ENCODE assay signal across 8 cellular contexts in the genomic region with DNA sequence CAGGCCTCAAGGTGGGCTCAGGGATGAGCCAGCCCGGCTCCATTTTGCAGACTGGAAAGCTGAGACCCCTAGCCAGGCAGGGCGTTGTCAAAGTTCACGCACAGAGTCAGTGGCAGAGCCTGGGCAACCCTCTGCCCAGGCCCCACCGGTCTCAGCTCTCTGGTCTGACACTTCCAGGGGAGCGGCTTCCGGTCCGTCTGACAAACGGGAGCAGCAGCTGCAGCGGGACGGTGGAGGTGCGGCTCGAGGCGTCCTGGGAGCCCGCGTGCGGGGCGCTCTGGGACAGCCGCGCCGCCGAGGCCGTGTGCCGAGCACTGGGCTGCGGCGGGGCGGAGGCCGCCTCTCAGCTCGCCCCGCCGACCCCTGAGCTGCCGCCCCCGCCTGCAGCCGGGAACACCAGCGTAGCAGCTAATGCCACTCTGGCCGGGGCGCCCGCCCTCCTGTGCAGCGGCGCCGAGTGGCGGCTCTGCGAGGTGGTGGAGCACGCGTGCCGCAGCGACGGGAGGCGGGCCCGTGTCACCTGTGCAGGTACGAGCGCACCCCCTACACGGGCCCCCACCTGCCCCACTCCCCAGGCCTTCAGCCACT. TPM values are rescaled to one million over a fixed set of nuclear protein-coding genes. Genes with fewer than 3 reads are reported as not detected.
DNase-seq lines count a peak whose midpoint lies in the region; ATAC-seq, FAIRE-seq and TF ChIP-seq lines count a peak whose summit lies in the region.

No MANE protein-coding gene starts in this region.

- POLR2A ChIA-PET in Caco-2 (lab: Charles Lee) = no interaction called here
- POLR2A ChIA-PET in endothelial cell of umbilical vein (lab: Charles Lee) = no interaction called here

- H3K9me3 Mint-ChIP-seq in Caco-2 (ENCODE audit: unreplicated experiment) (no peaks in the 10 kb centered on the region), neural progenitor cell (no peaks in the 10 kb centered on the region)

- H3K4me1 ChIP-seq in Caco-2 = no peaks in the 10 kb centered on the region
- no peaks in the 10 kb centered on the region for H3K4me1 ChIP-seq in endothelial cell of umbilical vein (ENCODE audit: control insufficient read depth, extremely low read depth, insufficient read depth, low read length)
- peaks cover 36% of the 10 kb centered on the region for H3K4me1 ChIP-seq in neural progenitor cell

- H3K36me3 ChIP-seq in Caco-2 (ENCODE audit: control insufficient read depth, insufficient read depth, low read length) = no peaks in the 10 kb centered on the region
- H3K36me3 ChIP-seq in endothelial cell of umbilical vein (ENCODE audit: control insufficient read depth in 2 of 2, extremely low read depth in 1 of 2, insufficient read depth in 2 of 2, low read length in 2 of 2) = no peaks in the 10 kb centered on the region
- no peaks in the 10 kb centered on the region for H3K36me3 ChIP-seq in neural progenitor cell

- H3K79me2 ChIP-seq in endothelial cell of umbilical vein (ENCODE audit: control insufficient read depth, insufficient read depth, low read length) (no peaks in the 10 kb centered on the region), neural progenitor cell (ENCODE audit: low read depth) (no peaks in the 10 kb centered on the region)

- H3K9me1 ChIP-seq in endothelial cell of umbilical vein (replicated peaks; ENCODE audit: control insufficient read depth, extremely low read depth, insufficient read depth, low read length) = no peaks in the 10 kb centered on the region

- no peak for TF ChIP-seq POLR2A in endothelial cell of umbilical vein (IDR thresholded peaks at IDR 0.05; ENCODE audit: low read depth, low read length)

- H3K27me3 ChIP-seq in Caco-2 (replicated peaks; ENCODE audit: control insufficient read depth, insufficient read depth, low read length) = peaks cover 3% of the 10 kb centered on the region
- H3K27me3 ChIP-seq in endothelial cell of umbilical vein (ENCODE audit: control insufficient read depth in 2 of 2, insufficient read depth in 2 of 2, low read length in 2 of 2) = peaks cover 39 to 40% of the 10 kb centered on the region in 2 experiments
- peaks cover 99% of the 10 kb centered on the region for H3K27me3 ChIP-seq in neural progenitor cell

- H3K27ac Mint-ChIP-seq in Caco-2 (ENCODE audit: unreplicated experiment) (no peak overlapping the region), neural progenitor cell (no peak overlapping the region)

- peak in 1 of 2 experiments; percentile 44 for DNase-seq in Caco-2
- DNase-seq in NCI-H774 (lab: John Stamatoyannopoulos, UW) = peak; percentile 11
- DNase-seq in endothelial cell of umbilical vein (ENCODE audit: low read depth, low spot score) = no peak
- peak; percentile 61 for DNase-seq in neural progenitor cell (ENCODE audit: low spot score)
- DNase-seq in NCI-H226 = no peak

- FAIRE-seq in endothelial cell of umbilical vein (lab: Jason Lieb, UNC) = no peak

- no peak overlapping the region for H3K4me2 ChIP-seq in endothelial cell of umbilical vein (ENCODE audit: insufficient read depth, low read length)
- peak overlapping the region; percentile 93 for H3K4me2 ChIP-seq in neural progenitor cell

- dilution Hi-C loops in endothelial cell of umbilical vein (cut with MboI; ENCODE audit: extremely low pct_ligation_motif_present, low sequenced_read_pairs) = no loop called here

- H4K20me1 ChIP-seq in endothelial cell of umbilical vein (replicated peaks; ENCODE audit: control insufficient read depth, extremely low read depth, insufficient read depth, low read length) (no peaks in the 10 kb centered on the region), neural progenitor cell (ENCODE audit: low read depth) (peaks cover 12% of the 10 kb centered on the region)

- H3K9me3 ChIP-seq in Caco-2 (no peaks in the 10 kb centered on the region), endothelial cell of umbilical vein (replicated peaks; ENCODE audit: control insufficient read depth, insufficient read depth, low read length) (no peaks in the 10 kb centered on the region), neural progenitor cell (ENCODE audit: low read depth) (no peaks in the 10 kb centered on the region)

- H3K36me3 Mint-ChIP-seq in Caco-2 (ENCODE audit: insufficient read depth, unreplicated experiment) = no peaks in the 10 kb centered on the region
- no peaks in the 10 kb centered on the region for H3K36me3 Mint-ChIP-seq in neural progenitor cell

- intact Hi-C loops in Caco-2 (cut with micrococcal nuclease; ENCODE audit: unreplicated experiment) = no loop called here
- intact Hi-C loops in endothelial cell of umbilical vein (cut with micrococcal nuclease) = no loop called here

- H3K27ac ChIP-seq in endothelial cell of umbilical vein (ENCODE audit: insufficient read depth, low read depth, low read length) (no peak overlapping the region), neural progenitor cell (no peak overlapping the region)

- H3K4me1 Mint-ChIP-seq in Caco-2 (ENCODE audit: low read depth, unreplicated experiment) (no peaks in the 10 kb centered on the region), neural progenitor cell (peaks cover 45% of the 10 kb centered on the region)

- no peak overlapping the region for H3K9ac ChIP-seq in endothelial cell of umbilical vein (replicated peaks; ENCODE audit: extremely low read depth, insufficient read depth, low read length)
- H3K9ac ChIP-seq in neural progenitor cell = no peak overlapping the region

- ATAC-seq in GM18520 (IDR thresholded peaks at IDR 0.05; ENCODE audit: unreplicated experiment) = no peak
- no peak for ATAC-seq in HG03432 (IDR thresholded peaks at IDR 0.05; ENCODE audit: unreplicated experiment)
- ATAC-seq in GM18870 (IDR thresholded peaks at IDR 0.05; ENCODE audit: unreplicated experiment) = no peak

- H3K4me3 Mint-ChIP-seq in Caco-2 (ENCODE audit: unreplicated experiment) (peak overlapping the region; percentile 81), neural progenitor cell (peak overlapping the region; percentile 79)

- H2AFZ ChIP-seq in endothelial cell of umbilical vein (ENCODE audit: low read depth, low read length) (no peak overlapping the region), neural progenitor cell (replicated peaks) (peak overlapping the region; percentile 63)

- H3F3A ChIP-seq in neural progenitor cell (ENCODE audit: low read depth) = peaks cover 20% of the 10 kb centered on the region

- TF ChIP-seq CTCF in Caco-2 (IDR thresholded peaks at IDR 0.05; ENCODE audit: insufficient read depth in 1 of 2, low read depth in 1 of 2, low read length in 1 of 2, severe bottlenecking in 1 of 2, unreplicated experiment in 1 of 2) (no peak), endothelial cell of umbilical vein (IDR thresholded peaks at IDR 0.05; ENCODE audit: extremely low read depth in 1 of 2, insufficient read depth in 1 of 2, low read depth in 1 of 2, low read length in 2 of 2) (no peak), neural progenitor cell (IDR thresholded peaks at IDR 0.05) (no peak)

- H3K4me3 ChIP-seq in Caco-2 (ENCODE audit: low read depth, low read length) = peak overlapping the region; percentile 37
- H3K4me3 ChIP-seq in endothelial cell of umbilical vein (replicated peaks in 1 of 3; ENCODE audit: insufficient read depth in 1 of 3, low read depth in 1 of 3, low read length in 3 of 3) = no peak overlapping the region
- H3K4me3 ChIP-seq in neural progenitor cell = peak overlapping the region; percentile 56

- peaks cover 2% of the 10 kb centered on the region for H3K27me3 Mint-ChIP-seq in Caco-2 (ENCODE audit: insufficient read depth, unreplicated experiment)
- peaks cover 31% of the 10 kb centered on the region for H3K27me3 Mint-ChIP-seq in neural progenitor cell (ENCODE audit: insufficient read depth, low read depth)

- BruUV-seq in Caco-2 (replicated peaks; lab: Mats Ljungman, UMichigan) (no TSS peak), endothelial cell of umbilical vein (replicated peaks; lab: Mats Ljungman, UMichigan) (no TSS peak)

- CTCF ChIA-PET in Caco-2 (lab: Charles Lee) (no interaction called here), endothelial cell of umbilical vein (lab: Charles Lee) (interaction anchor here (1.3 kb wide), 1 partner anchor 11 kb away, joined by 3 read pairs; no protein-coding TSS in a partner anchor)

TF ChIP-seq in endothelial cell of umbilical vein, 7 proteins besides CTCF, POLR2A, EP300 and RAD21:
- TF ChIP-seq EZH2 (IDR thresholded peaks at IDR 0.05; ENCODE audit: borderline replicate concordance, low read depth, low read length, severe bottlenecking) (peak; percentile 87), FOS (IDR thresholded peaks at IDR 0.05; ENCODE audit: borderline replicate concordance, insufficient read depth, low read length) (no peak)
TF ChIP-seq in endothelial cell of umbilical vein: peak in this region for 1.

RNA-seq across cellular contexts. Expression of a gene that starts 36.0 kb away (rescaled TPM):
- total RNA-seq in Caco-2 (2022) (0.23 TPM in 2 replicates), endothelial cell of umbilical vein (not detected in 2 replicates), neural progenitor cell (ENCODE audit: low replicate concordance) (not detected in 2 replicates)
- not detected in 2 replicates for polyA plus RNA-seq in endothelial cell of umbilical vein
- polyA plus RNA-seq in endothelial cell of umbilical vein (2011; cell fraction: cytosol; rRNA removed) = not detected in 2 replicates
- not detected in 2 replicates for polyA plus RNA-seq in endothelial cell of umbilical vein (2011; cell fraction: nucleus; rRNA removed)
- not detected in 2 replicates for polyA plus RNA-seq in endothelial cell of umbilical vein (2012)
- not detected in 2 replicates for polyA minus RNA-seq in endothelial cell of umbilical vein
- not detected for polyA minus RNA-seq in endothelial cell of umbilical vein (2011; cell fraction: cytosol; rRNA and poly(A)+ RNA removed)
- polyA minus RNA-seq in endothelial cell of umbilical vein (2011; cell fraction: nucleus; rRNA and poly(A)+ RNA removed) = not detected in 2 replicates

RNA-seq across cellular contexts. Expression of a gene that starts 55.5 kb away (rescaled TPM):
- total RNA-seq in Caco-2 (2022) (0.43 and 0.84 TPM in 2 replicates), endothelial cell of umbilical vein (1.7 and 4.4 TPM in 2 replicates), neural progenitor cell (ENCODE audit: low replicate concordance) (1.4 and 3.3 TPM in 2 replicates)
- polyA plus RNA-seq in endothelial cell of umbilical vein = 3.3 TPM in 2 replicates
- polyA plus RNA-seq in endothelial cell of umbilical vein (2011; cell fraction: cytosol; rRNA removed) = 1.4 and 1.7 TPM in 2 replicates
- polyA plus RNA-seq in endothelial cell of umbilical vein (2011; cell fraction: nucleus; rRNA removed) = 1.4 and 2.4 TPM in 2 replicates
- polyA plus RNA-seq in endothelial cell of umbilical vein (2012) = 1.7 and 3.3 TPM in 2 replicates
- polyA minus RNA-seq in endothelial cell of umbilical vein = 2.0 and 2.6 TPM in 2 replicates
- not detected for polyA minus RNA-seq in endothelial cell of umbilical vein (2011; cell fraction: cytosol; rRNA and poly(A)+ RNA removed)
- polyA minus RNA-seq in endothelial cell of umbilical vein (2011; cell fraction: nucleus; rRNA and poly(A)+ RNA removed) = 2.1 and 5.8 TPM in 2 replicates

Comparison
In these comparisons a context has a peak if more than half of its experiments do, and no peak if none do; other contexts are left out.
1. DNase-seq: peak in NCI-H774 (single experiment) and neural progenitor cell (single experiment); none in endothelial cell of umbilical vein (single experiment) and NCI-H226 (single experiment).
2. H3K4me3 ChIP-seq: peak in Caco-2 (single experiment) and neural progenitor cell (single experiment); none in endothelial cell of umbilical vein (0 of 3).